ENCODE assay signal across 8 cellular contexts in the genomic region with DNA sequence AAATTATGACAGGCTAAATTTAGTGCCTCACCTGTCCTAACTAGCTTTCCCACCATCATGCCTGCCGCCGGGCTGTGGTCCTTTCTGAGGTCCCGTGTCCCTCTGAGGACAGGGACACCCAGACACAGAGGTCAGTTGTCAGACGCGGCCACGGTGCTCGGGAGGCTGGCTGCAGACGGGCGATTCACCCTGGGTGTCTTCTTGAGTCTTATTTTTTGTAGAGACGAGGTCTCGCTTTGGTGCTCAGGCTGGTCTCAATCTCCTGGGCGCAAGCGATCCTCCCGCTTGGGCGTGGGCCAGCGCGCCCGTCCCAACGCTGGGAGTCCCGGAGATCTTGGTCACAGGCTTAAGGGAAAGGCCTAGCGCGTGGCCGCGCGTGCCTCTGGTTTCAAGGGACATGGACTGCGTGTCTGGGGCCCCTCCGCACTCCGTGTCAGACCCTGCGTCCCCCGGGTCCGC. TPM values are rescaled to one million over a fixed set of nuclear protein-coding genes. Genes with fewer than 3 reads are reported as not detected.
DNase-seq lines count a peak whose midpoint lies in the region; ATAC-seq and TF ChIP-seq lines count a peak whose summit lies in the region.

No MANE protein-coding gene starts in this region.

- H3K27ac Mint-ChIP-seq in activated T-cell treated with anti-CD3 and anti-CD28 coated beads, Interleukin-2, amount 50 U/mL, for 72 hours: no peak overlapping the region
- no peak overlapping the region for H3K27ac Mint-ChIP-seq in progenitor cell of endocrine pancreas

- H3K27me3 Mint-ChIP-seq in activated T-cell treated with anti-CD3 and anti-CD28 coated beads, Interleukin-2, amount 50 U/mL, for 72 hours (ENCODE audit: low read depth): peaks cover 15% of the 10 kb centered on the region
- peaks cover 20% of the 10 kb centered on the region for H3K27me3 Mint-ChIP-seq in progenitor cell of endocrine pancreas

- peak overlapping the region; percentile 86 to 88 for H3K4me3 Mint-ChIP-seq in activated T-cell treated with anti-CD3 and anti-CD28 coated beads, Interleukin-2, amount 50 U/mL, for 72 hours
- H3K4me3 Mint-ChIP-seq in progenitor cell of endocrine pancreas (ENCODE audit: low read depth): peak overlapping the region; percentile 58

- peaks cover 33% of the 10 kb centered on the region for H3K4me1 Mint-ChIP-seq in activated T-cell treated with anti-CD3 and anti-CD28 coated beads, Interleukin-2, amount 50 U/mL, for 72 hours (ENCODE audit: low read depth)
- peaks cover 21% of the 10 kb centered on the region for H3K4me1 Mint-ChIP-seq in progenitor cell of endocrine pancreas (ENCODE audit: low read depth)

- peaks cover 0 to 1% of the 10 kb centered on the region in 2 donors for H3K36me3 Mint-ChIP-seq in activated T-cell treated with anti-CD3 and anti-CD28 coated beads, Interleukin-2, amount 50 U/mL, for 72 hours (ENCODE audit: insufficient read depth in 2 of 2)
- H3K36me3 Mint-ChIP-seq in progenitor cell of endocrine pancreas (ENCODE audit: insufficient read depth): peaks cover 5% of the 10 kb centered on the region

- intact Hi-C loops in Right ventricle myocardium superior (cut with DNase I): loop anchor here (10.0 kb wide), 1 partner anchor 100 kb away; the partner anchor contains the start of gene CAPN15

- H3K4me3 ChIP-seq in WI38 (ENCODE audit: low read depth, low read length): peak overlapping the region; percentile 81

- H3K9me3 Mint-ChIP-seq in activated T-cell treated with anti-CD3 and anti-CD28 coated beads, Interleukin-2, amount 50 U/mL, for 72 hours: no peaks in the 10 kb centered on the region
- no peaks in the 10 kb centered on the region for H3K9me3 Mint-ChIP-seq in progenitor cell of endocrine pancreas (ENCODE audit: low read depth)

- TF ChIP-seq CTCF in WI38 (IDR thresholded peaks at IDR 0.05; ENCODE audit: low read depth, low read length) (no peak), progenitor cell of endocrine pancreas (IDR thresholded peaks at IDR 0.05; ENCODE audit: unreplicated experiment) (no peak)

- no peak for ATAC-seq in activated T-cell treated with anti-CD3 and anti-CD28 coated beads, Interleukin-2, amount 50 U/mL, for 72 hours (replicated peaks in 1 of 2)
- ATAC-seq in Right ventricle myocardium superior (ENCODE audit: poor library complexity) (peak; percentile 59), GM21360 (IDR thresholded peaks at IDR 0.05; ENCODE audit: unreplicated experiment) (no peak)

- no peak for DNase-seq in activated T-cell treated with anti-CD3 and anti-CD28 coated beads, Interleukin-2, amount 50 U/mL, for 72 hours
- no peak for DNase-seq in activated T-cell treated with anti-CD3 and anti-CD28 coated beads, Interleukin-2, amount 50 U/mL, for 1 hour
- DNase-seq in Right ventricle myocardium superior (peak; percentile 77), progenitor cell of endocrine pancreas (ENCODE audit: low spot score, unreplicated experiment) (no peak), cerebellum (ENCODE audit: low spot score) (no peak), D341Med (ENCODE audit: low spot score) (no peak)

RNA-seq across cellular contexts. Expression of gene RAB11FIP3, which starts 0.8 kb away (rescaled TPM):
- 10 to 100 TPM; 39.7 to 40.5 TPM for total RNA-seq in activated T-cell treated with anti-CD3 and anti-CD28 coated beads, Interleukin-2, amount 50 U/mL, for 72 hours
- 25.4 TPM for total RNA-seq in Right ventricle myocardium superior
- total RNA-seq in progenitor cell of endocrine pancreas: 92.7 and 97.9 TPM in 2 replicates
- 29.2 TPM for total RNA-seq in cerebellum

RNA-seq across cellular contexts. Expression of gene DECR2, which starts 23.0 kb away (rescaled TPM):
- total RNA-seq in activated T-cell treated with anti-CD3 and anti-CD28 coated beads, Interleukin-2, amount 50 U/mL, for 72 hours: 10 to 100 TPM in 1 of 2 donors, 1 to 10 TPM in 1; 7.5 to 10.6 TPM
- 9.1 TPM for total RNA-seq in Right ventricle myocardium superior
- total RNA-seq in progenitor cell of endocrine pancreas: 39.4 and 41.3 TPM in 2 replicates
- 5.6 TPM for total RNA-seq in cerebellum

RNA-seq across cellular contexts. Expression of gene NME4, which starts 27.7 kb away (rescaled TPM):
- total RNA-seq in activated T-cell treated with anti-CD3 and anti-CD28 coated beads, Interleukin-2, amount 50 U/mL, for 72 hours: 10 to 100 TPM; 24.6 to 27.6 TPM
- total RNA-seq in Right ventricle myocardium superior: 81.6 TPM
- 151 and 154 TPM in 2 replicates for total RNA-seq in progenitor cell of endocrine pancreas
- total RNA-seq in cerebellum: 19.1 TPM

RNA-seq across cellular contexts. Expression of gene PGAP6, which starts 42.9 kb away (rescaled TPM):
- 10 to 100 TPM; 29.7 to 39.7 TPM for total RNA-seq in activated T-cell treated with anti-CD3 and anti-CD28 coated beads, Interleukin-2, amount 50 U/mL, for 72 hours
- 28.1 TPM for total RNA-seq in Right ventricle myocardium superior
- 92.7 and 92.9 TPM in 2 replicates for total RNA-seq in progenitor cell of endocrine pancreas
- 17.5 TPM for total RNA-seq in cerebellum

RNA-seq across cellular contexts. Expression of gene MRPL28, which starts 54.3 kb away (rescaled TPM):
- 10 to 100 TPM; 54.5 to 73.2 TPM for total RNA-seq in activated T-cell treated with anti-CD3 and anti-CD28 coated beads, Interleukin-2, amount 50 U/mL, for 72 hours
- total RNA-seq in Right ventricle myocardium superior: 79.6 TPM
- 82.7 and 85.3 TPM in 2 replicates for total RNA-seq in progenitor cell of endocrine pancreas
- total RNA-seq in cerebellum: 26.2 TPM
